Comparison of ENCODE assay signal across 2 cellular contexts in the genomic region with DNA sequence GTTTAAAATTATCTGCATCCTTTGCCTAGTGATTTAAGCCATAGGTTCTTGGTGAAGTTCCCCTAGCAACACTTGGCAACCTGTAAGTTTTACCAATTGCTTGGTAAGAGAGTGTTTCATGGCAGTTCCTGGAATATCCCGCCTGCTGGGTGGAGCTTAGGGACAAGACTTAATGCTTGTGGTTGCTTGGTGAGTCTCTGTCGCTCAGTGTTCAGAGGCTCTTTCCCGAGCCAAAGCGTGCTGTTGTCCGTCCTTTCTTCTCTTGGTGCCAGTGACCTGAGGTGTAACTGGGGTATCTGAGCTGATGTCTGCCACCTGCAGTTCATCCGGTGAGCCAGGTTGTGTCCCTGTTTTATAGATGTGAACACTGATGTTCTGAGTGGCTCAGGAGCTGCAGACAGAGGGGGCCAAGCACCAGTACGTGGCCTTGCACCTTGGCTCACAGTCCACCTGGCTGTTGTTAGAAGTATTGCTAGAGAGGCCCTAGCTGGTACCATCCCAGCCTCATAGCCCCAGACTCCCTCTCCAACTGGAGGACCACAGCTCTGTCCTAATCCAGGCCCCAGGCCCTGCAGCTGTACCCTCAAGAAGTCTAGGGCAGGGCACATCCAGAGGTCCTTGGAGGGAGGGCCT.
TF ChIP-seq lines count a peak whose summit lies in the region.

No MANE protein-coding gene starts in this region.

TF ChIP-seq in HCT116, 20 proteins besides CTCF, POLR2A, EP300 and RAD21:
- TF ChIP-seq ATF3 (IDR thresholded peaks at IDR 0.05) (no peak), ZBTB33 (IDR thresholded peaks at IDR 0.05; ENCODE audit: extremely low read depth, insufficient replicate concordance, low read length) (no peak), YY1 (IDR thresholded peaks at IDR 0.05; ENCODE audit: extremely low read depth, insufficient replicate concordance, low read depth, low read length) (no peak), SP1 (IDR thresholded peaks at IDR 0.05; ENCODE audit: low read depth) (no peak), SIN3A (IDR thresholded peaks at IDR 0.05; ENCODE audit: low read depth) (no peak), JUND (IDR thresholded peaks at IDR 0.05) (no peak), FOSL1 (IDR thresholded peaks at IDR 0.05; ENCODE audit: low read depth) (no peak), SRF (IDR thresholded peaks at IDR 0.05; ENCODE audit: low read depth) (no peak), TCF7L2 (IDR thresholded peaks at IDR 0.05; ENCODE audit: borderline replicate concordance, extremely low read depth, insufficient read depth, insufficient read length) (no peak), REST (IDR thresholded peaks at IDR 0.05; ENCODE audit: low read depth) (no peak), POLR2AphosphoS5 (IDR thresholded peaks at IDR 0.05; ENCODE audit: low read depth, low read length) (no peak), EZH2 (IDR thresholded peaks at IDR 0.05) (no peak), EGR1 (IDR thresholded peaks at IDR 0.05; ENCODE audit: low read depth) (no peak), CEBPB (IDR thresholded peaks at IDR 0.05; ENCODE audit: low read depth) (no peak), ELF1 (IDR thresholded peaks at IDR 0.05; ENCODE audit: borderline replicate concordance, low read depth) (no peak), ZFX (IDR thresholded peaks at IDR 0.05) (no peak), CBX3 (IDR thresholded peaks at IDR 0.05; ENCODE audit: low read depth) (no peak)
- TF ChIP-seq, protein P1, sequence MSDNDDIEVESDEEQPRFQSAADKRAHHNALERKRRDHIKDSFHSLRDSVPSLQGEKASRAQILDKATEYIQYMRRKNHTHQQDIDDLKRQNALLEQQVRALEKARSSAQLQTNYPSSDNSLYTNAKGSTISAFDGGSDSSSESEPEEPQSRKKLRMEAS (IDR thresholded peaks at IDR 0.05) = no peak

TF ChIP-seq in K562, 482 proteins besides CTCF, POLR2A, EP300 and RAD21 (continued from another document):
- TF ChIP-seq HMGXB4 (CRISPR knock-in tag; IDR thresholded peaks at IDR 0.05) = no peak
TF ChIP-seq in K562: peak in this region for 1.
